ENCODE assay signal across 19 cellular contexts in the genomic region with DNA sequence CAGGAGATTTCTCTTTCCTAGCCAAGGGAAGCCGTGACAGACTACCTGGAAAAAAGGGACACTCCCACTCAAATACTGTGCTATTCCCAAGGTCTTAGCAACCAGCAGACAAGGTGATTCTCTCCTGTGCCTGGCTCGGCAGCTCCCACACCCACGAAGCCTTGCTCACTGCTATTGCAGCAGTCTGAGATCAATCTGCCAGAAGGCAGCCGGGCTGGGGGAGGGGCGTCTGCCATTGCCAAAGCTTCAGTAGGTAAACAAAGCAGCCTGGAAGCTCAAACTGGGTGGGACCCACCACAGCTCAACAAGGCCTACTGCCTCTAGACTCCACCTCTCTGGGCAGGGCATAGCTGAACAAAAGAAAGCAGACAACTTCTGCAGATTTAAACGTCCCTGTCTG.
"Had no signal": no experiment of that assay in that cellular context is flagged by ENCODE, and none has a peak within 500 bp of the region (broad histone marks: within the 10 kb centered on the region; RNA-seq: fewer than 3 reads in every experiment).

No MANE protein-coding gene starts in this region.

- H3K4me1 ChIP-seq: lower lobe of right lung, suprapubic skin, tibial nerve had no signal

- DNase-seq: activated CD4-positive, alpha-beta T cell treated with anti-CD3 and anti-CD28 coated beads for 1 hour; activated CD4-positive, alpha-beta T cell treated with anti-CD3 and anti-CD28 coated beads, Interleukin-2, amount 50 U/mL, for 1 hour; activated CD8-positive, alpha-beta T cell treated with anti-CD3 and anti-CD28 coated beads, Interleukin-2, amount 10 ng/mL, durations not matched to agents 7 days and 5 days; activated gamma-delta T cell; activated naive CD4-positive, alpha-beta T cell treated with anti-CD3 and anti-CD28 coated beads, Interleukin-2, amount 50 U/mL, for 16 hours; activated naive CD8-positive, alpha-beta T cell treated with anti-CD3 and anti-CD28 coated beads, Interleukin-2, amount 50 U/mL, for 24 hours; foreskin fibroblast; lower lobe of right lung; naive thymus-derived CD4-positive, alpha-beta T cell; posterior cingulate gyrus; small intestine; stimulated activated CD4-positive, alpha-beta T cell treated with anti-CD3 and anti-CD28 coated beads, Interleukin-2, amount 100 ng/mL, for 24 hours; stimulated activated naive CD8-positive, alpha-beta T cell treated with anti-CD3 and anti-CD28 coated beads, Interleukin-15, amount 100 ng/mL, for 72 hours had no signal

- H3K4me3 ChIP-seq: lower lobe of right lung, suprapubic skin, tibial nerve had no signal

- H3K27ac ChIP-seq: lower lobe of right lung, suprapubic skin, tibial nerve, VCaP had no signal

- H3K27me3 ChIP-seq: suprapubic skin, tibial nerve had no signal

- H3K36me3 ChIP-seq: lower lobe of right lung, suprapubic skin, tibial nerve had no signal

- ATAC-seq: activated CD8-positive, alpha-beta T cell treated with anti-CD3 and anti-CD28 coated beads, Interleukin-2, amount 10 ng/mL, durations not matched to agents 7 days and 5 days; activated naive CD8-positive, alpha-beta T cell treated with anti-CD3 and anti-CD28 coated beads, Interleukin-2, amount 50 U/mL, for 24 hours; left lobe of liver; lower lobe of right lung; naive thymus-derived CD4-positive, alpha-beta T cell; sciatic nerve; stimulated activated effector memory CD8-positive, alpha-beta T cell treated with anti-CD3 and anti-CD28 coated beads, Interleukin-12 subunit alpha, Interleukin-12 subunit beta, amount 100 ng/mL, for 72 hours; stimulated activated naive CD8-positive, alpha-beta T cell treated with anti-CD3 and anti-CD28 coated beads, Interleukin-15, amount 100 ng/mL, for 72 hours had no signal
